Comparison of ENCODE assay signal across 21 cellular contexts in genomic region chr10:37947526-37947925, GRCh38. TPM values are rescaled to one million over a fixed set of nuclear protein-coding genes. Genes with fewer than 3 reads are reported as not detected.
A peak's percentile ranks its signal among the peaks of the same experiment; 100 is the strongest.
DNase-seq lines count a peak whose midpoint lies in the region; ATAC-seq and TF ChIP-seq lines count a peak whose summit lies in the region.
"Had no signal": no experiment of that assay in that cellular context is flagged by ENCODE, and none has a peak within 500 bp of the region (broad histone marks: within the 10 kb centered on the region; RNA-seq: fewer than 3 reads in every experiment).

No MANE protein-coding gene starts in this region.

- no peak for ATAC-seq in GM19328 (IDR thresholded peaks at IDR 0.05; ENCODE audit: unreplicated experiment)
- ATAC-seq in GM18870 (IDR thresholded peaks at IDR 0.05; ENCODE audit: unreplicated experiment) = no peak
- ATAC-seq: A549 had no signal

- intact Hi-C loops in cardiac septum (cut with DNase I) = no loop called here

- DNase-seq in HK-2 (ENCODE audit: unreplicated experiment) (peak; percentile 27), epithelial cell of proximal tubule (ENCODE audit: low read depth) (peak; percentile 86), kidney glomerular epithelial cell (lab: John Stamatoyannopoulos, UW) (peak; percentile 54), renal cortical epithelial cell (ENCODE audit: low read depth) (peak; percentile 95), cardiac septum (ENCODE audit: low spot score) (no peak)
- DNase-seq: 8988T; ACHN; AML-193; BE2C; Calu3; CD4-positive, alpha-beta T cell; CD8-positive, alpha-beta memory T cell; DMS53; DND-41; GOT3; HFFc6 had no signal

- no peak for TF ChIP-seq CTCF in epithelial cell of proximal tubule (conservative IDR thresholded peaks at IDR 0.05; ENCODE audit: low read depth, low read length)

- H3K4me3 ChIP-seq in epithelial cell of proximal tubule (ENCODE audit: low read depth, low read length) = no peak overlapping the region
- H3K4me3 ChIP-seq: A549; BLaER1 treated with 17β-estradiol and CSF1 and Interleukin-3, amounts not matched to agents 10 nM and 100 nM; HAP-1 had no signal

RNA-seq across cellular contexts. Expression of gene ZNF25, which starts 28.9 kb away (rescaled TPM):
- total RNA-seq in epithelial cell of proximal tubule = 1.4 and 2.5 TPM in 2 replicates
- total RNA-seq in renal cortical epithelial cell = 8.7 and 11.3 TPM in 2 replicates
- 18.9 TPM for total RNA-seq in cardiac septum
